Comparison of ENCODE assay signal across 1 cellular context in the genomic region with DNA sequence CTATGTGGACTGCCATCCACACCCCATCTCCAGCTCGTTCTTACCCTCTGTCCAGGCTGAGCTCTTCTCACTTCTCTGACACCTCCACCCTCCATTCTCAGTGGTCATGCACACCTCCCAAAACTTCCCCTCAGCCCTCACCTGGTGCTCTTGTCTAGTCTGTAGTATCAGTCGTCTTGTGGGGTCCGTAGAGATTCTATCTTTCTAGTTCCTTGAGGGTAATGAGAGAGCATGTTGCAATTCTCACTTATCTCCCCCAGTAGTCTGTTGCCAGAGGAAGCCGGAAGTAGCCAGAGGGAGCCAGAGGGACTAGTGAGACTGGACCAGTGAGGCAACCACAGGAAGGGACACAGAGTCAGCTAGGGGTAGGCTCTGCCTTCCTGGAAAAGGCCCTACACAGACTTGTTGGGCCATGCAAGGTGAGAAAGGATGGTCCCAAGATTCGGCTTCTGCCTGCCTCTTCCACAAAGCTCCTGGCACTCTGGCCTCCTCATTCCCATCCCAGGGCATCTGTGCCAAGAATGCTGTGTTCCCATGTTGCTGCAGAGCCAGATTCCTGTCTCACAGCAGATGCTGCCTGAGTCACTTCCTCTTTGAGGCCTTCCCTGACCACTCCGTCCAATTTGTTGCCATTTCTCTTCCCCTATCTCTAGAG.
TF ChIP-seq lines count a peak whose summit lies in the region.

No MANE protein-coding gene starts in this region.

TF ChIP-seq in K562, 482 proteins besides CTCF, POLR2A, EP300 and RAD21 (continued from another document and continues in another):
- TF ChIP-seq, protein P1, sequence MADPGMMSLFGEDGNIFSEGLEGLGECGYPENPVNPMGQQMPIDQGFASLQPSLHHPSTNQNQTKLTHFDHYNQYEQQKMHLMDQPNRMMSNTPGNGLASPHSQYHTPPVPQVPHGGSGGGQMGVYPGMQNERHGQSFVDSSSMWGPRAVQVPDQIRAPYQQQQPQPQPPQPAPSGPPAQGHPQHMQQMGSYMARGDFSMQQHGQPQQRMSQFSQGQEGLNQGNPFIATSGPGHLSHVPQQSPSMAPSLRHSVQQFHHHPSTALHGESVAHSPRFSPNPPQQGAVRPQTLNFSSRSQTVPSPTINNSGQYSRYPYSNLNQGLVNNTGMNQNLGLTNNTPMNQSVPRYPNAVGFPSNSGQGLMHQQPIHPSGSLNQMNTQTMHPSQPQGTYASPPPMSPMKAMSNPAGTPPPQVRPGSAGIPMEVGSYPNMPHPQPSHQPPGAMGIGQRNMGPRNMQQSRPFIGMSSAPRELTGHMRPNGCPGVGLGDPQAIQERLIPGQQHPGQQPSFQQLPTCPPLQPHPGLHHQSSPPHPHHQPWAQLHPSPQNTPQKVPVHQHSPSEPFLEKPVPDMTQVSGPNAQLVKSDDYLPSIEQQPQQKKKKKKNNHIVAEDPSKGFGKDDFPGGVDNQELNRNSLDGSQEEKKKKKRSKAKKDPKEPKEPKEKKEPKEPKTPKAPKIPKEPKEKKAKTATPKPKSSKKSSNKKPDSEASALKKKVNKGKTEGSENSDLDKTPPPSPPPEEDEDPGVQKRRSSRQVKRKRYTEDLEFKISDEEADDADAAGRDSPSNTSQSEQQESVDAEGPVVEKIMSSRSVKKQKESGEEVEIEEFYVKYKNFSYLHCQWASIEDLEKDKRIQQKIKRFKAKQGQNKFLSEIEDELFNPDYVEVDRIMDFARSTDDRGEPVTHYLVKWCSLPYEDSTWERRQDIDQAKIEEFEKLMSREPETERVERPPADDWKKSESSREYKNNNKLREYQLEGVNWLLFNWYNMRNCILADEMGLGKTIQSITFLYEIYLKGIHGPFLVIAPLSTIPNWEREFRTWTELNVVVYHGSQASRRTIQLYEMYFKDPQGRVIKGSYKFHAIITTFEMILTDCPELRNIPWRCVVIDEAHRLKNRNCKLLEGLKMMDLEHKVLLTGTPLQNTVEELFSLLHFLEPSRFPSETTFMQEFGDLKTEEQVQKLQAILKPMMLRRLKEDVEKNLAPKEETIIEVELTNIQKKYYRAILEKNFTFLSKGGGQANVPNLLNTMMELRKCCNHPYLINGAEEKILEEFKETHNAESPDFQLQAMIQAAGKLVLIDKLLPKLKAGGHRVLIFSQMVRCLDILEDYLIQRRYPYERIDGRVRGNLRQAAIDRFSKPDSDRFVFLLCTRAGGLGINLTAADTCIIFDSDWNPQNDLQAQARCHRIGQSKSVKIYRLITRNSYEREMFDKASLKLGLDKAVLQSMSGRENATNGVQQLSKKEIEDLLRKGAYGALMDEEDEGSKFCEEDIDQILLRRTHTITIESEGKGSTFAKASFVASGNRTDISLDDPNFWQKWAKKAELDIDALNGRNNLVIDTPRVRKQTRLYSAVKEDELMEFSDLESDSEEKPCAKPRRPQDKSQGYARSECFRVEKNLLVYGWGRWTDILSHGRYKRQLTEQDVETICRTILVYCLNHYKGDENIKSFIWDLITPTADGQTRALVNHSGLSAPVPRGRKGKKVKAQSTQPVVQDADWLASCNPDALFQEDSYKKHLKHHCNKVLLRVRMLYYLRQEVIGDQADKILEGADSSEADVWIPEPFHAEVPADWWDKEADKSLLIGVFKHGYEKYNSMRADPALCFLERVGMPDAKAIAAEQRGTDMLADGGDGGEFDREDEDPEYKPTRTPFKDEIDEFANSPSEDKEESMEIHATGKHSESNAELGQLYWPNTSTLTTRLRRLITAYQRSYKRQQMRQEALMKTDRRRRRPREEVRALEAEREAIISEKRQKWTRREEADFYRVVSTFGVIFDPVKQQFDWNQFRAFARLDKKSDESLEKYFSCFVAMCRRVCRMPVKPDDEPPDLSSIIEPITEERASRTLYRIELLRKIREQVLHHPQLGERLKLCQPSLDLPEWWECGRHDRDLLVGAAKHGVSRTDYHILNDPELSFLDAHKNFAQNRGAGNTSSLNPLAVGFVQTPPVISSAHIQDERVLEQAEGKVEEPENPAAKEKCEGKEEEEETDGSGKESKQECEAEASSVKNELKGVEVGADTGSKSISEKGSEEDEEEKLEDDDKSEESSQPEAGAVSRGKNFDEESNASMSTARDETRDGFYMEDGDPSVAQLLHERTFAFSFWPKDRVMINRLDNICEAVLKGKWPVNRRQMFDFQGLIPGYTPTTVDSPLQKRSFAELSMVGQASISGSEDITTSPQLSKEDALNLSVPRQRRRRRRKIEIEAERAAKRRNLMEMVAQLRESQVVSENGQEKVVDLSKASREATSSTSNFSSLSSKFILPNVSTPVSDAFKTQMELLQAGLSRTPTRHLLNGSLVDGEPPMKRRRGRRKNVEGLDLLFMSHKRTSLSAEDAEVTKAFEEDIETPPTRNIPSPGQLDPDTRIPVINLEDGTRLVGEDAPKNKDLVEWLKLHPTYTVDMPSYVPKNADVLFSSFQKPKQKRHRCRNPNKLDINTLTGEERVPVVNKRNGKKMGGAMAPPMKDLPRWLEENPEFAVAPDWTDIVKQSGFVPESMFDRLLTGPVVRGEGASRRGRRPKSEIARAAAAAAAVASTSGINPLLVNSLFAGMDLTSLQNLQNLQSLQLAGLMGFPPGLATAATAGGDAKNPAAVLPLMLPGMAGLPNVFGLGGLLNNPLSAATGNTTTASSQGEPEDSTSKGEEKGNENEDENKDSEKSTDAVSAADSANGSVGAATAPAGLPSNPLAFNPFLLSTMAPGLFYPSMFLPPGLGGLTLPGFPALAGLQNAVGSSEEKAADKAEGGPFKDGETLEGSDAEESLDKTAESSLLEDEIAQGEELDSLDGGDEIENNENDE (IDR thresholded peaks at IDR 0.05; ENCODE audit: low read depth, low read length): no peak
- TF ChIP-seq JUND (IDR thresholded peaks at IDR 0.05; ENCODE audit: borderline replicate concordance, low read depth, low read length) (no peak), JUND (tag; IDR thresholded peaks at IDR 0.05; ENCODE audit: borderline replicate concordance, low read depth, low read length) (peak; percentile 9; the same call in 1 of the 3 replicates), RNF219 (CRISPR knock-in tag; IDR thresholded peaks at IDR 0.05) (no peak), ZNF444 (CRISPR knock-in tag; IDR thresholded peaks at IDR 0.05) (no peak), EWSR1 (IDR thresholded peaks at IDR 0.05; ENCODE audit: borderline replicate concordance, low read depth, partially characterized antibody) (no peak), ZNF263 (CRISPR knock-in tag; IDR thresholded peaks at IDR 0.05; ENCODE audit: borderline replicate concordance) (no peak), ZNF699 (CRISPR knock-in tag; IDR thresholded peaks at IDR 0.05; ENCODE audit: insufficient replicate concordance) (no peak), ZFP30 (CRISPR knock-in tag; IDR thresholded peaks at IDR 0.05; ENCODE audit: borderline replicate concordance) (no peak), FOSL1 (tag; conservative IDR thresholded peaks at IDR 0.05) (0 out of 2 replicates have a peak, but pooled peaks have one; percentile 40), ZNF146 (CRISPR knock-in tag; IDR thresholded peaks at IDR 0.05; ENCODE audit: unreplicated experiment) (no peak), SPI1 (IDR thresholded peaks at IDR 0.05; ENCODE audit: borderline replicate concordance, low read depth, low read length) (peak; percentile 87), SREBF2 (CRISPR knock-in tag; IDR thresholded peaks at IDR 0.05) (no peak), RERE (CRISPR knock-in tag; IDR thresholded peaks at IDR 0.05; ENCODE audit: borderline replicate concordance) (no peak), HMG20B (CRISPR knock-in tag; IDR thresholded peaks at IDR 0.05) (no peak), TARDBP (IDR thresholded peaks at IDR 0.05) (no peak), SMARCE1 (IDR thresholded peaks at IDR 0.05) (peak; percentile 44), ZNF445 (CRISPR knock-in tag; IDR thresholded peaks at IDR 0.05; ENCODE audit: low read depth) (no peak), NR2C2 (CRISPR knock-in tag; IDR thresholded peaks at IDR 0.05) (no peak), NR2C2 (tag; IDR thresholded peaks at IDR 0.05) (0 out of 2 replicates have a peak, but pooled peaks have one; percentile 41), CEBPB (tag; IDR thresholded peaks at IDR 0.05) (peak; percentile 92), RFX7 (CRISPR knock-in tag; IDR thresholded peaks at IDR 0.05) (no peak), GATA2 (CRISPR knock-in tag; IDR thresholded peaks at IDR 0.05) (no peak), CTBP1 (IDR thresholded peaks at IDR 0.05; ENCODE audit: borderline replicate concordance) (peak; percentile 77; the same call in 1 of the 2 replicates), ZNF134 (CRISPR knock-in tag; conservative IDR thresholded peaks at IDR 0.05) (no peak), ZNF77 (CRISPR knock-in tag; IDR thresholded peaks at IDR 0.05) (no peak), ATF2 (CRISPR knock-in tag; IDR thresholded peaks at IDR 0.05) (no peak), HDAC6 (IDR thresholded peaks at IDR 0.05; ENCODE audit: low read depth, low read length) (no peak)
- TF ChIP-seq, protein P2, sequence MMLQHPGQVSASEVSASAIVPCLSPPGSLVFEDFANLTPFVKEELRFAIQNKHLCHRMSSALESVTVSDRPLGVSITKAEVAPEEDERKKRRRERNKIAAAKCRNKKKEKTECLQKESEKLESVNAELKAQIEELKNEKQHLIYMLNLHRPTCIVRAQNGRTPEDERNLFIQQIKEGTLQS (IDR thresholded peaks at IDR 0.05): peak; percentile 45
- TF ChIP-seq, protein P2 (CRISPR knock-in tag; conservative IDR thresholded peaks at IDR 0.05): no peak
- TF ChIP-seq, protein P3, sequence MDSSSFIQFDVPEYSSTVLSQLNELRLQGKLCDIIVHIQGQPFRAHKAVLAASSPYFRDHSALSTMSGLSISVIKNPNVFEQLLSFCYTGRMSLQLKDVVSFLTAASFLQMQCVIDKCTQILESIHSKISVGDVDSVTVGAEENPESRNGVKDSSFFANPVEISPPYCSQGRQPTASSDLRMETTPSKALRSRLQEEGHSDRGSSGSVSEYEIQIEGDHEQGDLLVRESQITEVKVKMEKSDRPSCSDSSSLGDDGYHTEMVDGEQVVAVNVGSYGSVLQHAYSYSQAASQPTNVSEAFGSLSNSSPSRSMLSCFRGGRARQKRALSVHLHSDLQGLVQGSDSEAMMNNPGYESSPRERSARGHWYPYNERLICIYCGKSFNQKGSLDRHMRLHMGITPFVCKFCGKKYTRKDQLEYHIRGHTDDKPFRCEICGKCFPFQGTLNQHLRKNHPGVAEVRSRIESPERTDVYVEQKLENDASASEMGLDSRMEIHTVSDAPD (CRISPR knock-in tag; IDR thresholded peaks at IDR 0.05): no peak
- TF ChIP-seq, protein P4, sequence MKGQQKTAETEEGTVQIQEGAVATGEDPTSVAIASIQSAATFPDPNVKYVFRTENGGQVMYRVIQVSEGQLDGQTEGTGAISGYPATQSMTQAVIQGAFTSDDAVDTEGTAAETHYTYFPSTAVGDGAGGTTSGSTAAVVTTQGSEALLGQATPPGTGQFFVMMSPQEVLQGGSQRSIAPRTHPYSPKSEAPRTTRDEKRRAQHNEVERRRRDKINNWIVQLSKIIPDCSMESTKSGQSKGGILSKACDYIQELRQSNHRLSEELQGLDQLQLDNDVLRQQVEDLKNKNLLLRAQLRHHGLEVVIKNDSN (CRISPR knock-in tag; IDR thresholded peaks at IDR 0.05): no peak
